ENCODE assay signal across 15 cellular contexts in the genomic region with DNA sequence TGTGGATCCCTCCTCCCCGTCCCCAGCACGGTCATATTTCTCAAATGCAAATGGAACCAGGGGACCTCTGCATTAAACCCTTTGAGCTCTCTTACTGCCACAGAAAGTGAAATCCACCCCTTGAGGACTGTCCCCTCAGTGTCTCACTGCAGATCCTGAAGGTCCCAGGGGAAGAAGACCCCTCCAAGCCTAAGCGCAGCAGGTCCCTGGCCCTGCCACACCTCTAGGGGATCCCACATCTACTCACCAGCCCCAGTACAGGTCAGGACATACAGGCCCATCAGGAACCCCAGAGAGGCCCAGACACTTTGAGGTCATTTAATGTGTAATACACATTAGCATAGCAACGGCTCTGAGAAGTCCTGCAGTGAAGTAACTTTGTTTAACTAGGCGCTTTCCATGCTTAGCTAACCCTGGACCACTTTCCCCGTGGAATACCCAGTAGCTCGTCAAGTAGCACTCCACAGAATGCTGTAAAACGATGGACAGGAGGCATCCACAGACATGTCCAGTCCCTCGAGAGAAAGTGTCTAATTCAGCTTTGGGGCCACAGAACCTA. TPM values are rescaled to one million over a fixed set of nuclear protein-coding genes. Genes with fewer than 3 reads are reported as not detected.
DNase-seq lines count a peak whose midpoint lies in the region; ATAC-seq and TF ChIP-seq lines count a peak whose summit lies in the region.
"Had no signal": no experiment of that assay in that cellular context is flagged by ENCODE, and none has a peak within 500 bp of the region (broad histone marks: within the 10 kb centered on the region; RNA-seq: fewer than 3 reads in every experiment).

No MANE protein-coding gene starts in this region.

- peak in 1 of 4 donors; percentile 7 for DNase-seq in body of pancreas
- peak; percentile 33 for DNase-seq in islet precursor cell
- DNase-seq in osteocyte (ENCODE audit: extremely low spot score, unreplicated experiment): peak; percentile 40
- no peak for DNase-seq in left lung
- no peak for DNase-seq in NOMO-1 treated with dmso at 0.1 percent for 144 hours (lab: John Stamatoyannopoulos, UW; ENCODE audit: unreplicated experiment)
- DNase-seq: BE2C, DMS79 treated with DMSO at 0.1 percent for 48 hours, H9, HFFc6, IMR-90, NCI-H2081 treated with DMSO at 0.1 percent for 48 hours, NCI-H526, Right ventricle myocardium superior had no signal

- H3K27ac ChIP-seq in VCaP: peak overlapping the region; percentile 29; the same call in 1 of the 2 replicates
- peak overlapping the region in 2 of 4 donors; percentile 67 to 73 for H3K27ac ChIP-seq in body of pancreas
- H3K27ac ChIP-seq in left lung: no peak overlapping the region

- no peak overlapping the region for H3K4me3 Mint-ChIP-seq in osteocyte (ENCODE audit: unreplicated experiment)
- H3K4me3 Mint-ChIP-seq: H9, HFFc6 had no signal

- H3K9me3 Mint-ChIP-seq in osteocyte (ENCODE audit: unreplicated experiment): no peaks in the 10 kb centered on the region
- H3K9me3 Mint-ChIP-seq: H9, HFFc6 had no signal

- peak; percentile 1 for ATAC-seq in body of pancreas
- no peak for ATAC-seq in left lung
- no peak for ATAC-seq in HG03432 (IDR thresholded peaks at IDR 0.05; ENCODE audit: unreplicated experiment)

- intact Hi-C loops in body of pancreas (cut with DNase I) (no loop called here), left lung (cut with DNase I) (no loop called here)

- 84 to 87% methylated on average over 8 to 9 of the region's 9 CpGs for WGBS in body of pancreas, 2 donors

- TF ChIP-seq CTCF in VCaP (conservative IDR thresholded peaks at IDR 0.05) (no peak), body of pancreas (IDR thresholded peaks at IDR 0.05) (no peak), osteocyte (IDR thresholded peaks at IDR 0.05) (no peak), left lung (IDR thresholded peaks at IDR 0.05) (no peak)

- no peaks in the 10 kb centered on the region for H3K9me3 ChIP-seq in body of pancreas
- no peaks in the 10 kb centered on the region for H3K9me3 ChIP-seq in left lung
- H3K9me3 ChIP-seq: BE2C had no signal

- H3K4me1 Mint-ChIP-seq in osteocyte (ENCODE audit: unreplicated experiment): no peaks in the 10 kb centered on the region

- H3K4me3 ChIP-seq in body of pancreas: no peak overlapping the region
- H3K4me3 ChIP-seq in left lung: no peak overlapping the region

- no peaks in the 10 kb centered on the region for H3K27me3 ChIP-seq in body of pancreas
- H3K27me3 ChIP-seq in left lung: no peaks in the 10 kb centered on the region
- H3K27me3 ChIP-seq: BE2C had no signal

- H3K27me3 Mint-ChIP-seq in osteocyte (ENCODE audit: unreplicated experiment): peaks cover 31% of the 10 kb centered on the region

- H3K36me3 Mint-ChIP-seq in osteocyte (ENCODE audit: unreplicated experiment): no peaks in the 10 kb centered on the region

- H3K27ac Mint-ChIP-seq in osteocyte (ENCODE audit: unreplicated experiment): no peak overlapping the region
- H3K27ac Mint-ChIP-seq: H9, HFFc6 had no signal

- TF ChIP-seq POLR2A in body of pancreas (IDR thresholded peaks at IDR 0.05): no peak

- H3K4me1 ChIP-seq in body of pancreas (peaks cover 51% of the 10 kb centered on the region), left lung (no peaks in the 10 kb centered on the region)
- H3K4me1 ChIP-seq: BE2C had no signal

- H3K36me3 ChIP-seq in body of pancreas (replicated peaks in 1 of 2; ENCODE audit: insufficient read depth in 1 of 2, low read depth in 2 of 2) (no peaks in the 10 kb centered on the region), left lung (no peaks in the 10 kb centered on the region)
- H3K36me3 ChIP-seq: BE2C had no signal

RNA-seq across cellular contexts. Expression of a gene that starts 54.7 kb away (rescaled TPM):
- 10 to 100 TPM; 11.7 to 17.5 TPM for total RNA-seq in body of pancreas
- total RNA-seq in osteocyte: 10.5 and 10.7 TPM in 2 replicates
- total RNA-seq in left lung: 10 to 100 TPM; 18.3 to 27.1 TPM

Comparison
In these comparisons a context has a peak if more than half of its experiments do, and no peak if none do; other contexts are left out.
1. DNase-seq: peak in islet precursor cell (single experiment) and osteocyte (single experiment); none in left lung (0 of 2) and NOMO-1 treated with dmso at 0.1 percent for 144 hours (single experiment).